22 cellular contexts compared by ENCODE assay signal in the genomic region with DNA sequence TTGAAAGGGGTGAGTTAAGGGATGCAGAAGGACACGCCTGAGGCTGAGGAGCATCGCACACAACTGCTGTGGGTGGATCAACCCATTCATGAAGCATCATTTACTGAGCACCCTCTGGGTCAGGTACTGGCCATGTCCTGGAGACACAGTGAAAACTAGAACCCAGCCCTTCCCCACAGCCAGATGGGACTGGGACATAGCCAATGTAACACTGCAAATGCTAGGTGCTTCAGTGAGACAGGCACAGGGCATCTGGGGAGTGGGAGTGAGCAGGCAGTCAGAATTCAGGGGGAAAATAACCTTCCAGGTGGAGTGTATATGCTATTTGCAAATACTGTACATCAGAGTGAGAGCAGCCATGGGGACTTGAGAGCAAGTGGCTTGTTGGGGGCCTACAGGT.
"Had no signal": no experiment of that assay in that cellular context is flagged by ENCODE, and none has a peak within 500 bp of the region (broad histone marks: within the 10 kb centered on the region; RNA-seq: fewer than 3 reads in every experiment).

No MANE protein-coding gene starts in this region.

- H3K36me3 ChIP-seq: colonic mucosa, esophagus squamous epithelium, left ventricle myocardium inferior, lower lobe of right lung, neural progenitor cell, prostate gland, right lobe of liver, tibial artery, upper lobe of right lung had no signal

- H3K27me3 Mint-ChIP-seq: memory B cell had no signal

- H3K4me3 Mint-ChIP-seq: memory B cell; mesothelial cell of epicardium; natural killer cell treated with Interleukin-12 subunit alpha and Interleukin-12 subunit beta and Interleukin-15 and Interleukin-18, amount 100 ng/mL, for 72 hours; neural progenitor cell had no signal

- H3K9ac ChIP-seq: neural progenitor cell, parathyroid adenoma had no signal

- H3K9me3 Mint-ChIP-seq: neural progenitor cell had no signal

- H3K9me3 ChIP-seq: colonic mucosa, esophagus squamous epithelium, left ventricle myocardium inferior, lower lobe of right lung, prostate gland, right lobe of liver, tibial artery, upper lobe of right lung had no signal

- ATAC-seq: left cardiac atrium, lower lobe of right lung, right lobe of liver, upper lobe of right lung had no signal

- H3K4me3 ChIP-seq: colonic mucosa, esophagus squamous epithelium, hepatocyte, left ventricle myocardium inferior, lower lobe of right lung, neural progenitor cell, prostate gland, right lobe of liver, tibial artery, upper lobe of right lung had no signal

- H3K36me3 Mint-ChIP-seq: mesothelial cell of epicardium, neural progenitor cell had no signal

- H3K4me2 ChIP-seq: hepatocyte, neural progenitor cell had no signal

- H2AFZ ChIP-seq: hepatocyte, neural progenitor cell, parathyroid adenoma had no signal

- H3K4me1 ChIP-seq: colonic mucosa, neural progenitor cell, parathyroid adenoma, prostate gland, right lobe of liver had no signal

- H3K4me1 Mint-ChIP-seq: mesothelial cell of epicardium, neural progenitor cell had no signal

- DNase-seq: colonic mucosa; effector memory CD4-positive, alpha-beta T cell; esophagus squamous epithelium; foreskin fibroblast; kidney; left cardiac atrium; left ventricle myocardium inferior; lower lobe of right lung; occipital lobe; right lobe of liver; stimulated activated CD4-positive, alpha-beta T cell treated with anti-CD3 and anti-CD28 coated beads, Interleukin-4, amount 100 ng/mL, for 24 hours; stimulated activated naive CD4-positive, alpha-beta T cell treated with Interleukin-2 at 50 U/mL for 16 hours; tibial artery; upper lobe of right lung had no signal

- H3K27me3 ChIP-seq: colonic mucosa, neural progenitor cell, right lobe of liver, tibial artery, upper lobe of right lung had no signal

- H3K27ac Mint-ChIP-seq: mesothelial cell of epicardium; natural killer cell treated with Interleukin-12 subunit alpha and Interleukin-12 subunit beta and Interleukin-15 and Interleukin-18, amount 100 ng/mL, for 72 hours; neural progenitor cell had no signal

- H3K27ac ChIP-seq: colonic mucosa, epithelial cell of prostate, esophagus squamous epithelium, hepatocyte, left ventricle myocardium inferior, lower lobe of right lung, neural progenitor cell, parathyroid adenoma, prostate gland, right lobe of liver, tibial artery, upper lobe of right lung had no signal

- H3K79me2 ChIP-seq: hepatocyte, parathyroid adenoma had no signal
